Comparison of ENCODE assay signal across 8 cellular contexts in the genomic region with DNA sequence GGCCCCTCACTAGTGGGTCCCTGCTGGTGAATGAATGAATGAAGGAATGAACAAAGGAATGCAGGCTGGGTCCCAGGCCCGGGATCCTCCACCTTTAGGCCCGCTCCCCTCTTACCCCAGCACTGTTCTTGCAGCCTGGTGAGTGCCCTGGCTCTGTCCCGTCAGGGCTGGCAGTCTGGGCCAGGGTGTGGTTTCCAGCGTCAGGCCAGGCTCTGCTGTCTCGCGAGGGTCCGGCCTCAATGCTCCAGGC.
DNase-seq lines count a peak whose midpoint lies in the region; ATAC-seq and TF ChIP-seq lines count a peak whose summit lies in the region.

No MANE protein-coding gene starts in this region.

- peak overlapping the region; percentile 31 for H3K27ac ChIP-seq in muscle layer of duodenum (ENCODE audit: low read length)

- peaks cover 9 to 41% of the 10 kb centered on the region in 2 donors for H3K4me1 ChIP-seq in muscle layer of duodenum (ENCODE audit: control insufficient read depth in 1 of 2, insufficient read depth in 2 of 2, low read length in 2 of 2)

- H3K4me3 ChIP-seq in AG10803 (ENCODE audit: low read length) (no peak overlapping the region; the same call in 1 of the 2 replicates), muscle layer of duodenum (ENCODE audit: low read depth in 1 of 2, low read length in 2 of 2) (peak overlapping the region; percentile 53 to 65)

- ATAC-seq in HG02973 (IDR thresholded peaks at IDR 0.05; ENCODE audit: unreplicated experiment) (peak; percentile 4), GM19324 (IDR thresholded peaks at IDR 0.05; ENCODE audit: low FRiP score, unreplicated experiment) (no peak), GM19455 (IDR thresholded peaks at IDR 0.05; ENCODE audit: unreplicated experiment) (no peak), GM21576 (IDR thresholded peaks at IDR 0.05; ENCODE audit: unreplicated experiment) (no peak)
- ATAC-seq in central memory CD8-positive, alpha-beta T cell (replicated peaks; ENCODE audit: extremely low read depth, poor library complexity, severe bottlenecking), result no peak

- no peak overlapping the region for H3K27ac Mint-ChIP-seq in central memory CD8-positive, alpha-beta T cell (ENCODE audit: low read depth)

- H3K9me3 Mint-ChIP-seq in central memory CD8-positive, alpha-beta T cell, result no peaks in the 10 kb centered on the region

- no peaks in the 10 kb centered on the region for H3K27me3 ChIP-seq in muscle layer of duodenum (ENCODE audit: low read depth, low read length)

- H3K9me3 ChIP-seq in muscle layer of duodenum (ENCODE audit: control insufficient read depth in 1 of 2, low read length in 2 of 2), result no peaks in the 10 kb centered on the region

- H3K4me3 Mint-ChIP-seq in central memory CD8-positive, alpha-beta T cell, result peak overlapping the region; percentile 81

- peaks cover 18% of the 10 kb centered on the region for H3K36me3 Mint-ChIP-seq in central memory CD8-positive, alpha-beta T cell (ENCODE audit: insufficient read depth)

- H3K4me1 Mint-ChIP-seq in central memory CD8-positive, alpha-beta T cell, result peaks cover 44% of the 10 kb centered on the region

- no peak for TF ChIP-seq CTCF in AG10803 (conservative IDR thresholded peaks at IDR 0.05; ENCODE audit: low read length)

- H3K36me3 ChIP-seq in muscle layer of duodenum (ENCODE audit: control insufficient read depth in 1 of 2, insufficient read depth in 2 of 2, low read length in 2 of 2), result peaks cover 0 to 1% of the 10 kb centered on the region in 2 donors

- H3K27me3 Mint-ChIP-seq in central memory CD8-positive, alpha-beta T cell, result peaks cover 13% of the 10 kb centered on the region

- peak; percentile 40 for DNase-seq in AG10803 (ENCODE audit: low read depth)
- DNase-seq in central memory CD8-positive, alpha-beta T cell (ENCODE audit: low spot score in 2 of 2), result no peak
- DNase-seq in effector CD8-positive, alpha-beta T cell (lab: John Stamatoyannopoulos, UW), result no peak
